Comparison of ENCODE assay signal across 15 cellular contexts in the genomic region with DNA sequence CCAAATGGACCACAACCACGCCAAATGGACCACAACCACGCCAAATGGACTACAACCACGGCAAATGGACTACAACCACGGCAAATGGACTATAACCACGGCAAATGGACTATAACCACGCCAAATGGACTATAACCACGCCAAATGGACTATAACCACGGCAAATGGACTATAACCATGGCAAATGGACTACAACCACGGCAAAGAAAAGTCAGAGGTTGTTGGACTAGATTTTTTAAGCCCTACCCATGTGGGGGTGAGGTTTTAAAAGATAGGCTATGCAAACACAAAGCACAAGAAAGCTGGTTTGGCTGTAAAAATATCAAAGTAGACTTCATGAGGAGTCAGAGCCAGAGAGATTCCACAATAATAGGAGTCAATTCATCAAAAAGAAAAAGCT. TPM values are rescaled to one million over a fixed set of nuclear protein-coding genes. Genes with fewer than 3 reads are reported as not detected.
DNase-seq lines count a peak whose midpoint lies in the region; ATAC-seq, FAIRE-seq and TF ChIP-seq lines count a peak whose summit lies in the region.
"Had no signal": no experiment of that assay in that cellular context is flagged by ENCODE, and none has a peak within 500 bp of the region (broad histone marks: within the 10 kb centered on the region; RNA-seq: fewer than 3 reads in every experiment).

No MANE protein-coding gene starts in this region.

- H3K4me1 ChIP-seq in endothelial cell of umbilical vein (ENCODE audit: control insufficient read depth, extremely low read depth, insufficient read depth, low read length) (peaks cover 16% of the 10 kb centered on the region), mucosa of stomach (ENCODE audit: control insufficient read depth, insufficient read depth, low read length) (peaks cover 34% of the 10 kb centered on the region)

- no peak for FAIRE-seq in endothelial cell of umbilical vein (lab: Jason Lieb, UNC)

- no TSS peak for BruUV-seq in endothelial cell of umbilical vein (replicated peaks; lab: Mats Ljungman, UMichigan)

- ATAC-seq in HG03135 (IDR thresholded peaks at IDR 0.05; ENCODE audit: unreplicated experiment), result no peak
- ATAC-seq: activated CD4-positive, CD25-positive, alpha-beta regulatory T cell treated with anti-CD3 and anti-CD28 coated beads, Interleukin-2, amount 50 U/mL, for 24 hours; activated CD8-positive, alpha-beta memory T cell treated with anti-CD3 and anti-CD28 coated beads, Interleukin-2, amount 10 ng/mL, durations not matched to agents 7 days and 5 days; natural killer cell treated with Interleukin-12 subunit alpha and Interleukin-12 subunit beta and Interleukin-15 and Interleukin-18, amount 100 ng/mL, for 72 hours had no signal

- H3K27me3 ChIP-seq in endothelial cell of umbilical vein (ENCODE audit: control insufficient read depth in 2 of 2, insufficient read depth in 2 of 2, low read length in 2 of 2) (no peaks in the 10 kb centered on the region), mucosa of stomach (ENCODE audit: control insufficient read depth, insufficient read depth, low read length) (no peaks in the 10 kb centered on the region)

- TF ChIP-seq CTCF in 22Rv1 (IDR thresholded peaks at IDR 0.05) (no peak), NB4 (IDR thresholded peaks at IDR 0.05; ENCODE audit: low read depth, low read length) (no peak), endothelial cell of umbilical vein (IDR thresholded peaks at IDR 0.05; ENCODE audit: extremely low read depth in 1 of 2, insufficient read depth in 1 of 2, low read depth in 1 of 2, low read length in 2 of 2) (no peak)

- H3K27ac ChIP-seq in 22Rv1 (peak overlapping the region; percentile 3; the same call in 1 of the 2 replicates), endothelial cell of umbilical vein (ENCODE audit: insufficient read depth, low read depth, low read length) (peak overlapping the region; percentile 62)

- peaks cover 13% of the 10 kb centered on the region for H3K79me2 ChIP-seq in endothelial cell of umbilical vein (ENCODE audit: control insufficient read depth, insufficient read depth, low read length)

- CTCF ChIA-PET in endothelial cell of umbilical vein (lab: Charles Lee), result interaction anchor here (0.9 to 1.8 kb wide), 3 partner anchors 56 to 328 kb away, joined by 3 to 7 read pairs (median 3); a partner anchor contains a TSS

- no peaks in the 10 kb centered on the region for H4K20me1 ChIP-seq in endothelial cell of umbilical vein (replicated peaks; ENCODE audit: control insufficient read depth, extremely low read depth, insufficient read depth, low read length)

- H3K9me3 ChIP-seq in endothelial cell of umbilical vein (replicated peaks; ENCODE audit: control insufficient read depth, insufficient read depth, low read length) (no peaks in the 10 kb centered on the region), mucosa of stomach (ENCODE audit: control insufficient read depth, low read length) (no peaks in the 10 kb centered on the region)

- peaks cover 8 to 10% of the 10 kb centered on the region in 2 experiments for H3K36me3 ChIP-seq in endothelial cell of umbilical vein (ENCODE audit: control insufficient read depth in 2 of 2, extremely low read depth in 1 of 2, insufficient read depth in 2 of 2, low read length in 2 of 2)
- no peaks in the 10 kb centered on the region for H3K36me3 ChIP-seq in mucosa of stomach (ENCODE audit: control insufficient read depth, insufficient read depth, low read length)

- no peak overlapping the region for H3K4me3 ChIP-seq in NB4 (ENCODE audit: low read depth, low read length)
- H3K4me3 ChIP-seq in endothelial cell of umbilical vein (replicated peaks in 1 of 3; ENCODE audit: insufficient read depth in 1 of 3, low read depth in 1 of 3, low read length in 3 of 3), result no peak overlapping the region
- H3K4me3 ChIP-seq in mucosa of stomach (ENCODE audit: low read length), result no peak overlapping the region

- POLR2A ChIA-PET in endothelial cell of umbilical vein (lab: Charles Lee), result no interaction called here

- no peaks in the 10 kb centered on the region for H3K9me1 ChIP-seq in endothelial cell of umbilical vein (replicated peaks; ENCODE audit: control insufficient read depth, extremely low read depth, insufficient read depth, low read length)

- dilution Hi-C loops in endothelial cell of umbilical vein (cut with MboI; ENCODE audit: extremely low pct_ligation_motif_present, low sequenced_read_pairs), result no loop called here

- H3K9ac ChIP-seq in endothelial cell of umbilical vein (replicated peaks; ENCODE audit: extremely low read depth, insufficient read depth, low read length) (peak overlapping the region; percentile 37), mucosa of stomach (ENCODE audit: low read length) (peak overlapping the region; percentile 24)

- H3K4me2 ChIP-seq in endothelial cell of umbilical vein (ENCODE audit: insufficient read depth, low read length), result peak overlapping the region; percentile 57

- no peak overlapping the region for H2AFZ ChIP-seq in endothelial cell of umbilical vein (ENCODE audit: low read depth, low read length)

- DNase-seq in NB4 (ENCODE audit: low read depth) (peak; percentile 24), endothelial cell of umbilical vein (ENCODE audit: low read depth, low spot score) (no peak), OCI-M1 (lab: John Stamatoyannopoulos, UW) (no peak), amniotic stem cell (lab: John Stamatoyannopoulos, UW) (no peak)
- no peak for DNase-seq in activated CD8-positive, alpha-beta memory T cell treated with anti-CD3 and anti-CD28 coated beads, Interleukin-2, amount 50 U/mL, for 4 hours
- DNase-seq: activated CD8-positive, alpha-beta memory T cell treated with anti-CD3 and anti-CD28 coated beads, Interleukin-2, amount 10 ng/mL, durations not matched to agents 7 days and 5 days; activated naive CD4-positive, alpha-beta T cell; NCI-H1105 treated with DMSO at 0.1 percent for 48 hours; Right ventricle myocardium superior; stimulated activated CD4-positive, alpha-beta T cell treated with anti-CD3 and anti-CD28 coated beads, Interleukin-1b, Interleukin-23, amount 100 ng/mL, for 48 hours had no signal

- TF ChIP-seq POLR2A in NB4 (IDR thresholded peaks at IDR 0.05; ENCODE audit: extremely low read depth, insufficient read length) (no peak), endothelial cell of umbilical vein (IDR thresholded peaks at IDR 0.05; ENCODE audit: low read depth, low read length) (no peak)

- intact Hi-C loops in endothelial cell of umbilical vein (cut with micrococcal nuclease), result loop anchor here (5.0 kb wide), 1 partner anchor 1216 kb away; no protein-coding TSS in a partner anchor

TF ChIP-seq in endothelial cell of umbilical vein, 7 proteins besides CTCF, POLR2A, EP300 and RAD21:
- TF ChIP-seq, protein P1, sequence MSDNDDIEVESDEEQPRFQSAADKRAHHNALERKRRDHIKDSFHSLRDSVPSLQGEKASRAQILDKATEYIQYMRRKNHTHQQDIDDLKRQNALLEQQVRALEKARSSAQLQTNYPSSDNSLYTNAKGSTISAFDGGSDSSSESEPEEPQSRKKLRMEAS (IDR thresholded peaks at IDR 0.05; ENCODE audit: insufficient read depth, insufficient read length), result no peak
- TF ChIP-seq MYC (IDR thresholded peaks at IDR 0.05; ENCODE audit: low read depth, low read length), result no peak
- no peak for TF ChIP-seq POLR2AphosphoS5 (IDR thresholded peaks at IDR 0.05; ENCODE audit: insufficient read depth, low read depth, low read length)
- TF ChIP-seq GATA2 (IDR thresholded peaks at IDR 0.05; ENCODE audit: insufficient read depth, insufficient read length, low read depth, low read length), result no peak
- TF ChIP-seq EZH2 (IDR thresholded peaks at IDR 0.05; ENCODE audit: borderline replicate concordance, low read depth, low read length, severe bottlenecking), result no peak
- TF ChIP-seq JUN (IDR thresholded peaks at IDR 0.05; ENCODE audit: borderline replicate concordance, insufficient read depth, insufficient read length, low read depth), result no peak
- no peak for TF ChIP-seq FOS (IDR thresholded peaks at IDR 0.05; ENCODE audit: borderline replicate concordance, insufficient read depth, low read length)

RNA-seq across cellular contexts. Expression of a gene that starts 55.8 kb away (rescaled TPM):
- 62.3 and 66.9 TPM in 2 replicates for total RNA-seq in endothelial cell of umbilical vein
- polyA plus RNA-seq in endothelial cell of umbilical vein, result 15.5 and 19.2 TPM in 2 replicates
- 27.6 and 28.3 TPM in 2 replicates for polyA plus RNA-seq in endothelial cell of umbilical vein (2011; cell fraction: cytosol; rRNA removed)
- 46.2 and 61.6 TPM in 2 replicates for polyA plus RNA-seq in endothelial cell of umbilical vein (2011; cell fraction: nucleus; rRNA removed)
- 19.8 and 34.6 TPM in 2 replicates for polyA plus RNA-seq in endothelial cell of umbilical vein (2012)
- polyA minus RNA-seq in endothelial cell of umbilical vein, result 64.7 and 83.6 TPM in 2 replicates
- polyA minus RNA-seq in endothelial cell of umbilical vein (2011; cell fraction: cytosol; rRNA and poly(A)+ RNA removed), result 44.4 TPM
- 44.0 and 61.6 TPM in 2 replicates for polyA minus RNA-seq in endothelial cell of umbilical vein (2011; cell fraction: nucleus; rRNA and poly(A)+ RNA removed)
